ENCODE assay signal across 12 cellular contexts in the genomic region with DNA sequence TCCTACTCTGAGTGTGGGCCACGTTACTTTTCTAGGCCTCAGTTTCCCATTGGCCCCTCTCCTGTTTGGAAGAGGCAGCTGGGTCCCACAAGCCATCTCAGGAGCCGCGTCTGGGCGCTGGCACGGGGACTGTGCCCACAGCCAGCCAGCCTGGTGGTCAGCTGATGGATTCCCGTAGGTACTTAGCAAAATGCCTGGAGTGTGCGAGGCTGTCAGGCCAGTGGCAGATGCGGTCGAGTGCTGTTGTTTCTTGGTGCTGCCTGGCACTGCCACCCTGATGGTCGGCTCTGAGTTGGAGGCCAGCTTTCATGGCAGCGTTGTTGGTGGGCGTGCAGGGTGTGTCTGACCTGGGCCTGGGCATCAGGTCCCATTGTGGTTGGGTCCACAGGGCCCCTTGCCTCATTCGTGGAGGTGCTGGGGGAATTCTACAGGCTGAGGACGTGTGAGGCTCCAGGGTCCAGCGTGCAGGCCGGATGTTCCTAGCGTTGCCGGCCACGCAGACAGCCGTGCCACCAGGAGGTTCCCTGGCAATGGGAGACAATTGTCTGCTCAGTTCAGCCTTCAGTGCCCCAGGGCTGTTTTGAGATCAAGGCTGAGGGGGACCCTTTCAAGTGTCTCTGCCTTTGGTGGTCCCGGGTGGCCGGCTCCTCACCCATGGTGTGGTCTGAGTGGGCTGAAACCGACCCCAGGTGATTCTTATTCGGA. TPM values are rescaled to one million over a fixed set of nuclear protein-coding genes. Genes with fewer than 3 reads are reported as not detected.
DNase-seq lines count a peak whose midpoint lies in the region; ATAC-seq and TF ChIP-seq lines count a peak whose summit lies in the region.
"Had no signal": no experiment of that assay in that cellular context is flagged by ENCODE, and none has a peak within 500 bp of the region (broad histone marks: within the 10 kb centered on the region; RNA-seq: fewer than 3 reads in every experiment).

No MANE protein-coding gene starts in this region.

- H3K4me1 ChIP-seq in ES-I3 (ENCODE audit: insufficient read depth, low read length): peaks cover 41% of the 10 kb centered on the region
- peaks cover 21% of the 10 kb centered on the region for H3K4me1 ChIP-seq in iPS-15b (ENCODE audit: control insufficient read depth, insufficient read depth, low read length)
- H3K4me1 ChIP-seq in gastrocnemius medialis: peaks cover 67 to 69% of the 10 kb centered on the region in 2 donors
- H3K4me1 ChIP-seq in ovary (ENCODE audit: insufficient read depth): peaks cover 40% of the 10 kb centered on the region

- H3K9me3 Mint-ChIP-seq in progenitor cell of endocrine pancreas (ENCODE audit: low read depth): no peaks in the 10 kb centered on the region

- no peaks in the 10 kb centered on the region for H3K27me3 Mint-ChIP-seq in progenitor cell of endocrine pancreas

- H3K4me1 Mint-ChIP-seq in progenitor cell of endocrine pancreas (ENCODE audit: low read depth): peaks cover 37% of the 10 kb centered on the region

- no peak for ATAC-seq in GM21723 (IDR thresholded peaks at IDR 0.05; ENCODE audit: unreplicated experiment)
- no peak for ATAC-seq in GM18511 (IDR thresholded peaks at IDR 0.05; ENCODE audit: unreplicated experiment)
- no peak for ATAC-seq in gastrocnemius medialis

- WGBS in ovary, 3 donors: 72 to 83% (median 83%) methylated on average over 24 of the region's 24 CpGs

- no peak overlapping the region for H3K4me3 Mint-ChIP-seq in progenitor cell of endocrine pancreas (ENCODE audit: low read depth)

- no peak overlapping the region for H3K4me3 ChIP-seq in iPS-15b (ENCODE audit: low read depth, low read length)
- no peak overlapping the region for H3K4me3 ChIP-seq in gastrocnemius medialis
- no peak overlapping the region for H3K4me3 ChIP-seq in ovary
- H3K4me3 ChIP-seq: skin epidermis had no signal

- no peak for TF ChIP-seq EP300 in ovary (IDR thresholded peaks at IDR 0.05)

- peak overlapping the region; percentile 90 for H3K27ac ChIP-seq in VCaP
- no peak overlapping the region for H3K27ac ChIP-seq in gastrocnemius medialis
- no peak overlapping the region for H3K27ac ChIP-seq in ovary

- H3K36me3 ChIP-seq in ES-I3 (ENCODE audit: insufficient read depth, low read length) (no peaks in the 10 kb centered on the region; the same call in 1 of the 2 replicates), iPS-15b (ENCODE audit: control insufficient read depth, insufficient read depth, low read length) (no peaks in the 10 kb centered on the region), gastrocnemius medialis (no peaks in the 10 kb centered on the region), ovary (no peaks in the 10 kb centered on the region)

- TF ChIP-seq CTCF in VCaP (conservative IDR thresholded peaks at IDR 0.05) (no peak), progenitor cell of endocrine pancreas (IDR thresholded peaks at IDR 0.05; ENCODE audit: unreplicated experiment) (no peak), gastrocnemius medialis (IDR thresholded peaks at IDR 0.05 in 4 of 5, conservative IDR thresholded peaks at IDR 0.05 in 1 of 5) (no peak), ovary (IDR thresholded peaks at IDR 0.05) (no peak)

- intact Hi-C loops in gastrocnemius medialis (cut with DNase I; ENCODE audit: low total_unique reads) (no loop called here), ovary (cut with DNase I) (no loop called here)

- H3K9ac ChIP-seq in ES-I3 (ENCODE audit: low read depth, low read length) (peak overlapping the region; percentile 36; the same call in 1 of the 2 replicates), iPS-15b (ENCODE audit: low read depth, low read length) (peak overlapping the region; percentile 65)

- no peaks in the 10 kb centered on the region for H3K9me3 ChIP-seq in ES-I3 (ENCODE audit: control insufficient read depth, insufficient read depth, low read length)
- no peaks in the 10 kb centered on the region for H3K9me3 ChIP-seq in iPS-15b (ENCODE audit: control insufficient read depth, insufficient read depth, low read length)
- no peaks in the 10 kb centered on the region for H3K9me3 ChIP-seq in gastrocnemius medialis
- H3K9me3 ChIP-seq in ovary: no peaks in the 10 kb centered on the region

- TF ChIP-seq POLR2A in gastrocnemius medialis (IDR thresholded peaks at IDR 0.05) (no peak), ovary (IDR thresholded peaks at IDR 0.05) (no peak)

- peak overlapping the region; percentile 89 for H3K27ac Mint-ChIP-seq in progenitor cell of endocrine pancreas

- H3K27me3 ChIP-seq in iPS-15b (ENCODE audit: control insufficient read depth, insufficient read depth, low read length) (no peaks in the 10 kb centered on the region), gastrocnemius medialis (no peaks in the 10 kb centered on the region), ovary (no peaks in the 10 kb centered on the region)

- DNase-seq in progenitor cell of endocrine pancreas (ENCODE audit: low spot score, unreplicated experiment): no peak
- DNase-seq in gastrocnemius medialis: no peak
- no peak for DNase-seq in ovary
- DNase-seq: KBM-7, NCI-H2171 treated with DMSO at 0.1 percent for 48 hours, SIG-M5 had no signal

- in situ Hi-C loops in gastrocnemius medialis (cut with MboI; ENCODE audit: low sequenced_read_pairs in 4 of 4): no loop called here

- peaks cover 2% of the 10 kb centered on the region for H3K36me3 Mint-ChIP-seq in progenitor cell of endocrine pancreas (ENCODE audit: insufficient read depth)

RNA-seq across cellular contexts. Expression of a gene that starts 20.9 kb away (rescaled TPM):
- total RNA-seq in progenitor cell of endocrine pancreas: 56.2 and 59.4 TPM in 2 replicates
- total RNA-seq in gastrocnemius medialis: 10 to 100 TPM in 3 of 4 donors, 1 to 10 TPM in 1; 7.8 to 32.2 (median 22.4) TPM
- total RNA-seq in ovary: 100 to 1,000 TPM in 3 of 7 donors, 10 to 100 TPM in 4; 27.8 to 109 (median 84.3) TPM
- 10 to 100 TPM; 36.3 to 47.0 TPM for polyA plus RNA-seq in ovary

RNA-seq across cellular contexts. Expression of a gene that starts 54.4 kb away (rescaled TPM):
- total RNA-seq in progenitor cell of endocrine pancreas (74.3 and 77.9 TPM in 2 replicates), gastrocnemius medialis (10 to 100 TPM; 12.1 to 26.2 (median 17.3) TPM), ovary (10 to 100 TPM; 32.7 to 96.1 (median 61.7) TPM)
- polyA plus RNA-seq in ovary: 10 to 100 TPM in 1 of 2 donors, 1 to 10 TPM in 1; 3.4 to 69.2 TPM
